8 cellular contexts compared by ENCODE assay signal in the genomic region with DNA sequence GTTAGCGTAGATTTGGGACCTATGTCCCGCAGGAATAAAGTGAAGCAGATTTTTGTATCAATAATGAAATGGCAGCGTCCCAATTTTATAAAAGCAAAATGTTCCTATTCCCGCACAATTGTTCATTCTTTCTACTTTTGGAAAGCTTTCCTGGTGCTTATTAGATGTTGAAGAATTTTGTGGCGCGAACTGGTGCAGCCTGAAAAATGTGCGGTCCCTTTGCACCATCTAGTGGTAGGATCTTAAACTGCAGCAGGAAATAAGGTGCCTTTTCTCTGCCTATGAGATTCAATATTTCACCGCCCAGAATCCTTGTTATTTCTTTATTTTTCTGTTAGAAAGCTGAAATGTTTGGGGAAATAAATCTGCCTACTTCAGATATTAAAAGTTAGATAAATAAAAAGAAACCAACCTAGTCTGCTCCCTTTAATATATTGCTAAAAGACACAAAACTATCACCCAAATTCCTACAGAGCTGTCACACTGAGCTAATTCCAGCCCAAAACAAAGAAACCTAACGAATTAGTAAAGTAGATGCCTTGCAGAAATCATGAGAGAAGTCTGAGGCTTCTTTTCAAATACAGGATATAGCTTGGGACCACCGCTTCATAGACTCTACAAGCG.
DNase-seq lines count a peak whose midpoint lies in the region; ATAC-seq and TF ChIP-seq lines count a peak whose summit lies in the region.

No MANE protein-coding gene starts in this region.

- H3K27me3 Mint-ChIP-seq in natural killer cell (ENCODE audit: low read depth in 2 of 2) = peaks cover 0 to 6% of the 10 kb centered on the region in 2 donors

- H3K4me3 ChIP-seq in upper lobe of left lung = no peak overlapping the region

- H3K4me3 Mint-ChIP-seq in natural killer cell = peak overlapping the region; percentile 9

- H3K36me3 ChIP-seq in upper lobe of left lung = peaks cover 0 to 16% (median 5%) of the 10 kb centered on the region in 4 donors

- intact Hi-C loops in natural killer cell (cut with micrococcal nuclease) = loop anchor here (1.0 to 5.0 kb wide), 5 partner anchors 93 to 933 kb away; no protein-coding TSS in a partner anchor

- TF ChIP-seq POLR2A in upper lobe of left lung (IDR thresholded peaks at IDR 0.05) = no peak

- DNase-seq in AG08395 (ENCODE audit: low spot score) (peak; percentile 72), NCI-H2196 (lab: John Stamatoyannopoulos, UW; ENCODE audit: unreplicated experiment) (peak; percentile 74), natural killer cell (no peak), upper lobe of left lung (no peak)
- peak; percentile 46 for DNase-seq in activated CD4-positive, alpha-beta T cell treated with anti-CD3 and anti-CD28 coated beads, Interleukin-2, amount 50 U/mL, for 1 hour

- no peaks in the 10 kb centered on the region for H3K36me3 Mint-ChIP-seq in natural killer cell

- TF ChIP-seq EP300 in upper lobe of left lung (IDR thresholded peaks at IDR 0.05) = no peak

- H3K4me1 ChIP-seq in upper lobe of left lung = peaks cover 0 to 8% (median 4%) of the 10 kb centered on the region in 4 donors

- no peaks in the 10 kb centered on the region for H3K27me3 ChIP-seq in upper lobe of left lung

- H3K9me3 ChIP-seq in upper lobe of left lung = no peaks in the 10 kb centered on the region

- H3K27ac ChIP-seq in upper lobe of left lung = no peak overlapping the region

- no peak overlapping the region for H3K27ac Mint-ChIP-seq in natural killer cell

- ATAC-seq in esophagus mucosa (peak; percentile 56), natural killer cell (peak; percentile 77 to 86 (median 80)), upper lobe of left lung (ENCODE audit: low FRiP score in 2 of 2) (peak in 1 of 2 donors; percentile 85), HG02970 (IDR thresholded peaks at IDR 0.05; ENCODE audit: low FRiP score, unreplicated experiment) (no peak)

- peaks cover 6 to 9% of the 10 kb centered on the region in 2 donors for H3K4me1 Mint-ChIP-seq in natural killer cell

- 34 to 43% methylated on average over 11 of the region's 11 CpGs for WGBS in upper lobe of left lung, 2 donors

- H3K9me3 Mint-ChIP-seq in natural killer cell = no peaks in the 10 kb centered on the region

- peak; percentile 84 for TF ChIP-seq CTCF in GM12873 (IDR thresholded peaks at IDR 0.05; ENCODE audit: insufficient read depth, low read depth, low read length, missing control alignments)
- peak; percentile 96 for TF ChIP-seq CTCF in natural killer cell (IDR thresholded peaks at IDR 0.05)
- TF ChIP-seq CTCF in upper lobe of left lung (IDR thresholded peaks at IDR 0.05) = peak; percentile 79 to 94 (median 90)

Comparison
In these comparisons a context has a peak if more than half of its experiments do, and no peak if none do; other contexts are left out.
1. DNase-seq: peak in AG08395 (single experiment), NCI-H2196 (single experiment) and activated CD4-positive, alpha-beta T cell treated with anti-CD3 and anti-CD28 coated beads, Interleukin-2, amount 50 U/mL, for 1 hour (single experiment); none in natural killer cell (single experiment) and upper lobe of left lung (0 of 2).
2. Peak in every context shown above with its lines, with median percentiles within 50 percentile points of each other: CTCF ChIP-seq.